22 cellular contexts compared by ENCODE assay signal in genomic region chr13:89153941-89154340, GRCh38.
"Had no signal": no experiment of that assay in that cellular context is flagged by ENCODE, and none has a peak within 500 bp of the region (broad histone marks: within the 10 kb centered on the region; RNA-seq: fewer than 3 reads in every experiment).

No MANE protein-coding gene starts in this region.

- H3K79me2 ChIP-seq: hepatocyte had no signal

- H3K27me3 ChIP-seq: dorsolateral prefrontal cortex, esophagus muscularis mucosa, foreskin keratinocyte, gastroesophageal sphincter, heart left ventricle, hepatocyte, left lung had no signal

- H3K4me3 ChIP-seq: coronary artery, dorsolateral prefrontal cortex, esophagus muscularis mucosa, gastroesophageal sphincter, heart left ventricle, left lung, lower lobe of right lung, mucosa of descending colon had no signal

- H3K4me2 ChIP-seq: hepatocyte had no signal

- H3K36me3 ChIP-seq: esophagus muscularis mucosa, gastroesophageal sphincter, heart left ventricle, left lung, lower lobe of right lung had no signal

- DNase-seq: dermis blood vessel endothelial cell; dorsolateral prefrontal cortex; effector CD4-positive, alpha-beta T cell; effector memory CD4-positive, alpha-beta T cell; foreskin keratinocyte; heart left ventricle; hypothalamus; immature natural killer cell; left cardiac atrium; left lung; left ventricle myocardium superior; lower lobe of right lung; mesenchymal stem cell; mucosa of descending colon; naive B cell had no signal

- H3K9me3 ChIP-seq: lower lobe of right lung, mucosa of descending colon had no signal

- ATAC-seq: foreskin keratinocyte, gastroesophageal sphincter, heart left ventricle, left cardiac atrium, left lung, left ventricle myocardium superior, lower lobe of right lung had no signal

- FAIRE-seq: endothelial cell of umbilical vein, frontal cortex, keratinocyte had no signal

- H3K4me1 ChIP-seq: esophagus muscularis mucosa, foreskin keratinocyte, gastroesophageal sphincter, heart left ventricle, left lung, lower lobe of right lung had no signal

- H3K27ac ChIP-seq: coronary artery, dorsolateral prefrontal cortex, esophagus muscularis mucosa, foreskin keratinocyte, gastroesophageal sphincter, heart left ventricle, hepatocyte, left lung, lower lobe of right lung had no signal

- H2AFZ ChIP-seq: hepatocyte had no signal
